ENCODE assay signal across 8 cellular contexts in the genomic region with DNA sequence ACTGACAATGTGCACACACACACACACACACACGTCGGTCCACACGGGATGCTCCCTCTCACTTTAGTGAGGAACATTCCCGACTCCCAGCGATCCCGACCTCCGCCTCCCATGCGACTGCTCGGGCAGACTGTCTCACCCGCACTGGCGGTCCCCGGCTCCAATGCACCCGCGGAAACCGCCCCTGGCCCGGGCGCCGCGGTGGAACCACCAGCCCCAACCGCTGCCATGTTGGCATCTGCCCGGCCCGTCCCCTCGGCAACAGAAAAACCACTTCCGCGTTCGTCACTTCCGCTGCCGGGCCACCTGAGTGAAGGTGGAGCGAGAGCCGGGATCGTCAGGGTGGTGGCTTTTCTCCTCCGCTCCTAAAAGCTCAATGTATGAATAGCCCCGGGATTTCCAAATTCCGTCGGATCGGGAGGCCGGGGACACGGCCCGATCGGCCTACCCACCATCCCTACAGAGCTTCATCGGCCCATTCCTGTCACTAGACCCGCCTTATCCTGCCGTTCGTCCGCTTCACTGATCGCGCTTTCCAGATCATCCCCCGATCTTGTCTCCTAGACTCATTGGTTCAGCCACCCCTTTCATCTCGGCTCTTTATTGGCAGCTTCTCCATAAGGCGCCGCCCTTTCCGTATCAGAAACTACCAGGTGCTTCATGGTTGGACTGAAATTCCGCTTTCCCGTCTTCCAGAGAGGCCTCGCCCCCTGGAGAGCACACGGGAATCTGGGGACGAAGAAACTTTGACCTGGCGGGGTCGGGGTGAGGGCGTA. TPM values are rescaled to one million over a fixed set of nuclear protein-coding genes. Genes with fewer than 3 reads are reported as not detected.
DNase-seq lines count a peak whose midpoint lies in the region; ATAC-seq and TF ChIP-seq lines count a peak whose summit lies in the region.

A gene (minus strand): TSS at position 240 of the 776 bp plus-strand sequence. CDS start 10 bp downstream, at position 230.

- peak within 1 kb of the TSS; percentile 98 for H3K27ac ChIP-seq in MM.1S (ENCODE audit: low read length)

- 0 out of 2 replicates have a peak, but pooled peaks cover 3% of the 10 kb centered on the region for H3K4me1 ChIP-seq in MM.1S (ENCODE audit: low read length)

- H3K4me3 ChIP-seq in MM.1S (ENCODE audit: low read length) (peak within 1 kb of the TSS; percentile 53), fibroblast of the aortic adventitia (ENCODE audit: low read depth, low read length) (peak within 1 kb of the TSS; percentile 77)

- H3K36me3 Mint-ChIP-seq in nephron (ENCODE audit: low read depth) = peaks cover under 1% of the 10 kb centered on the region

- H3K9me3 Mint-ChIP-seq in nephron = peaks cover 6% of the 10 kb centered on the region

- H3K36me3 ChIP-seq in MM.1S (replicated peaks; ENCODE audit: insufficient read depth, low read length) = 0 out of 2 replicates have a peak, but pooled peaks cover 18% of the 10 kb centered on the region

- H3K79me2 ChIP-seq in MM.1S (ENCODE audit: low read length) = peaks cover 32% of the 10 kb centered on the region

- no peaks in the 10 kb centered on the region for H3K27me3 Mint-ChIP-seq in nephron (ENCODE audit: low read depth)

- peaks cover 26% of the 10 kb centered on the region; the same call in 1 of the 2 replicates for H4K20me1 ChIP-seq in MM.1S (ENCODE audit: insufficient read depth, low read length)

- no peaks in the 10 kb centered on the region for H3K9me3 ChIP-seq in MM.1S (replicated peaks; ENCODE audit: insufficient read depth, low read length)

- H3K4me3 Mint-ChIP-seq in nephron = peak within 1 kb of the TSS; percentile 93 to 95 (median 93)

- TF ChIP-seq CTCF in MM.1S (IDR thresholded peaks at IDR 0.05; ENCODE audit: low read length) (no peak), fibroblast of the aortic adventitia (IDR thresholded peaks at IDR 0.05; ENCODE audit: insufficient read depth, low read length) (no peak), nephron (IDR thresholded peaks at IDR 0.05; ENCODE audit: unreplicated experiment in 3 of 3) (no peak)

- no peaks in the 10 kb centered on the region for H3K9me2 ChIP-seq in MM.1S (replicated peaks; ENCODE audit: insufficient read depth, low read length)

- peak; percentile 81 for ATAC-seq in stimulated activated naive CD8-positive, alpha-beta T cell treated with anti-CD3 and anti-CD28 coated beads, Interleukin-15, Interleukin-2, amounts not matched to agents 100 U/mL and 50 U/mL, for 24 hours

- H3K27me3 ChIP-seq in MM.1S (replicated peaks; ENCODE audit: insufficient read depth, low read length) = no peaks in the 10 kb centered on the region

- peak within 1 kb of the TSS; percentile 83; the same call in 1 of the 2 replicates for H3K4me2 ChIP-seq in MM.1S (ENCODE audit: low read depth, low read length)

- peak within 1 kb of the TSS; percentile 85 to 97 (median 92) for H3K27ac Mint-ChIP-seq in nephron

- peaks cover 14% of the 10 kb centered on the region for H3K4me1 Mint-ChIP-seq in nephron

- H3F3A ChIP-seq in MM.1S (ENCODE audit: insufficient read depth, low read length) = peaks cover 53% of the 10 kb centered on the region

- DNase-seq in DMS79 treated with DMSO at 0.1 percent for 48 hours (lab: John Stamatoyannopoulos, UW) (peak; percentile 76), H4 (ENCODE audit: low spot score) (peak; percentile 66), MM.1S (peak; percentile 85), SHP77 treated with DMSO at 0.1 percent for 48 hours (lab: John Stamatoyannopoulos, UW) (peak; percentile 52), fibroblast of the aortic adventitia (ENCODE audit: low read depth) (peak; percentile 58)
- peak; percentile 78 for DNase-seq in activated effector memory CD4-positive, alpha-beta T cell treated with Interleukin-2 at 50 U/mL for 16 hours
- peak; percentile 88 for DNase-seq in stimulated activated naive CD8-positive, alpha-beta T cell treated with anti-CD3 and anti-CD28 coated beads, Interleukin-15, Interleukin-2, amounts not matched to agents 100 U/mL and 50 U/mL, for 24 hours

- H2AFZ ChIP-seq in MM.1S (ENCODE audit: low read length) = no peak within 1 kb of the TSS

- H3K9ac ChIP-seq in MM.1S (ENCODE audit: low read length) = peak within 1 kb of the TSS; percentile 99; the same call in 1 of the 2 replicates

RNA-seq across cellular contexts. Expression of the gene that starts here (rescaled TPM):
- total RNA-seq in H4 (2014; rRNA removed; shearing (Covaris generic)) = 23.2 and 32.8 TPM in 2 replicates
- total RNA-seq in fibroblast of the aortic adventitia (ENCODE audit: low replicate concordance) = 5.6 and 12.2 TPM in 2 replicates

Comparison
In these comparisons a context has a peak if more than half of its experiments do, and no peak if none do; other contexts are left out.
1. Peak in every context shown above with its lines: DNase-seq, ATAC-seq, H3K4me3 ChIP-seq and H3K27ac ChIP-seq.